ENCODE assay signal across 10 cellular contexts in genomic region chr18:49845629-49846252, GRCh38.
"Had no signal": no experiment of that assay in that cellular context is flagged by ENCODE, and none has a peak within 500 bp of the region (broad histone marks: within the 10 kb centered on the region; RNA-seq: fewer than 3 reads in every experiment).

No MANE protein-coding gene starts in this region.

- DNase-seq: activated T-cell treated with anti-CD3 and anti-CD28 coated beads, Interleukin-2, amount 50 U/mL, for 1 hour; amniotic stem cell; body of pancreas; effector memory CD4-positive, alpha-beta T cell; naive B cell; sigmoid colon; stimulated activated CD4-positive, alpha-beta T cell treated with anti-CD3 and anti-CD28 coated beads, Interleukin-12 subunit alpha, Interleukin-12 subunit beta, amount 100 ng/mL, for 4 hours; stimulated activated naive CD4-positive, alpha-beta T cell; T-helper 17 cell; upper lobe of left lung had no signal

- H3K27me3 ChIP-seq: body of pancreas, upper lobe of left lung had no signal

- H3K9me3 ChIP-seq: body of pancreas, sigmoid colon, upper lobe of left lung had no signal

- H3K4me3 ChIP-seq: body of pancreas, sigmoid colon, upper lobe of left lung had no signal

- H3K27ac ChIP-seq: body of pancreas, sigmoid colon, upper lobe of left lung had no signal

- H3K36me3 ChIP-seq: sigmoid colon, upper lobe of left lung had no signal

- H3K4me1 ChIP-seq: body of pancreas had no signal

- ATAC-seq: body of pancreas, T-helper 17 cell had no signal
